16 cellular contexts compared by ENCODE assay signal in genomic region chr1:100631015-100631521, GRCh38.
DNase-seq lines count a peak whose midpoint lies in the region; ATAC-seq and TF ChIP-seq lines count a peak whose summit lies in the region.
"Had no signal": no experiment of that assay in that cellular context is flagged by ENCODE, and none has a peak within 500 bp of the region (broad histone marks: within the 10 kb centered on the region; RNA-seq: fewer than 3 reads in every experiment).

No MANE protein-coding gene starts in this region.

- no peak overlapping the region for H3K4me3 Mint-ChIP-seq in type B pancreatic cell
- H3K4me3 Mint-ChIP-seq: activated naive CD8-positive, alpha-beta T cell had no signal

- peak overlapping the region in 1 of 2 donors; percentile 4 for H3K27ac Mint-ChIP-seq in activated naive CD4-positive, alpha-beta T cell treated with anti-CD3 and anti-CD28 coated beads, Interleukin-2, amount 50 U/mL, for 72 hours
- H3K27ac Mint-ChIP-seq in type B pancreatic cell: no peak overlapping the region
- H3K27ac Mint-ChIP-seq: activated naive CD8-positive, alpha-beta T cell had no signal

- DNase-seq in activated naive CD4-positive, alpha-beta T cell treated with anti-CD3 and anti-CD28 coated beads, Interleukin-2, amount 50 U/mL, for 72 hours (ENCODE audit: low spot score in 2 of 2): no peak
- DNase-seq in activated naive CD4-positive, alpha-beta T cell treated with Interleukin-2 at 50 U/mL for 16 hours: no peak
- DNase-seq in RWPE2 (ENCODE audit: low spot score): no peak
- DNase-seq in fibroblast of gingiva (ENCODE audit: low read depth): peak; percentile 15
- no peak for DNase-seq in upper lobe of right lung
- no peak for DNase-seq in type B pancreatic cell (ENCODE audit: extremely low spot score, unreplicated experiment)
- no peak for DNase-seq in GM19238 (ENCODE audit: insufficient read length, low spot score)
- DNase-seq: BE2C; H7; midbrain; NCI-H446 treated with DMSO at 0.1 percent for 48 hours; stimulated activated CD4-positive, alpha-beta T cell treated with anti-CD3 and anti-CD28 coated beads, Interleukin-2, amount 100 ng/mL, for 24 hours; transverse colon had no signal

- peaks cover 0 to 10% of the 10 kb centered on the region in 2 donors for H3K9me3 Mint-ChIP-seq in activated naive CD4-positive, alpha-beta T cell treated with anti-CD3 and anti-CD28 coated beads, Interleukin-2, amount 50 U/mL, for 72 hours
- H3K9me3 Mint-ChIP-seq in type B pancreatic cell: peaks cover 4% of the 10 kb centered on the region

- TF ChIP-seq CTCF in RWPE2 (IDR thresholded peaks at IDR 0.05; ENCODE audit: poor library complexity, severe bottlenecking) (no peak), upper lobe of right lung (IDR thresholded peaks at IDR 0.05) (no peak), type B pancreatic cell (conservative IDR thresholded peaks at IDR 0.05) (no peak)

- H3K27me3 ChIP-seq in RWPE2 (ENCODE audit: insufficient read depth, poor library complexity, severe bottlenecking) (no peaks in the 10 kb centered on the region), upper lobe of right lung (no peaks in the 10 kb centered on the region)
- H3K27me3 ChIP-seq: BE2C, foreskin keratinocyte, transverse colon had no signal

- H3K27me3 Mint-ChIP-seq in type B pancreatic cell: no peaks in the 10 kb centered on the region

- H3K27ac ChIP-seq in RWPE2 (ENCODE audit: poor library complexity, severe bottlenecking): no peak overlapping the region
- no peak overlapping the region for H3K27ac ChIP-seq in upper lobe of right lung
- H3K27ac ChIP-seq: foreskin keratinocyte, transverse colon had no signal

- peaks cover 9% of the 10 kb centered on the region for H3K4me1 ChIP-seq in RWPE2 (ENCODE audit: insufficient read depth, poor library complexity, severe bottlenecking)
- H3K4me1 ChIP-seq in upper lobe of right lung: peaks cover 9% of the 10 kb centered on the region
- H3K4me1 ChIP-seq: BE2C, foreskin keratinocyte had no signal

- peak; percentile 27 to 50 for ATAC-seq in activated naive CD4-positive, alpha-beta T cell treated with anti-CD3 and anti-CD28 coated beads, Interleukin-2, amount 50 U/mL, for 72 hours
- ATAC-seq in RWPE2 (ENCODE audit: low read depth) (peak; percentile 71), upper lobe of right lung (peak; percentile 76), HG02852 (IDR thresholded peaks at IDR 0.05; ENCODE audit: unreplicated experiment) (no peak)
- ATAC-seq: foreskin keratinocyte had no signal

- H3K4me3 ChIP-seq in RWPE2 (ENCODE audit: severe bottlenecking): no peak overlapping the region
- H3K4me3 ChIP-seq in upper lobe of right lung: no peak overlapping the region
- H3K4me3 ChIP-seq: transverse colon had no signal

- no peaks in the 10 kb centered on the region for H3K36me3 ChIP-seq in RWPE2 (ENCODE audit: low read depth)
- no peaks in the 10 kb centered on the region for H3K36me3 ChIP-seq in upper lobe of right lung
- H3K36me3 ChIP-seq: BE2C, transverse colon had no signal

- intact Hi-C loops in upper lobe of right lung (cut with DNase I): no loop called here

- H3K4me1 Mint-ChIP-seq in type B pancreatic cell (ENCODE audit: unreplicated experiment): peaks cover 5% of the 10 kb centered on the region

- no peaks in the 10 kb centered on the region for H3K36me3 Mint-ChIP-seq in activated naive CD4-positive, alpha-beta T cell treated with anti-CD3 and anti-CD28 coated beads, Interleukin-2, amount 50 U/mL, for 72 hours
- no peaks in the 10 kb centered on the region for H3K36me3 Mint-ChIP-seq in type B pancreatic cell
- H3K36me3 Mint-ChIP-seq: activated naive CD8-positive, alpha-beta T cell had no signal

- H3K9me3 ChIP-seq in RWPE2 (ENCODE audit: severe bottlenecking) (no peaks in the 10 kb centered on the region), upper lobe of right lung (no peaks in the 10 kb centered on the region)
- H3K9me3 ChIP-seq: BE2C, transverse colon had no signal
